ENCODE assay signal across 20 cellular contexts in the genomic region with DNA sequence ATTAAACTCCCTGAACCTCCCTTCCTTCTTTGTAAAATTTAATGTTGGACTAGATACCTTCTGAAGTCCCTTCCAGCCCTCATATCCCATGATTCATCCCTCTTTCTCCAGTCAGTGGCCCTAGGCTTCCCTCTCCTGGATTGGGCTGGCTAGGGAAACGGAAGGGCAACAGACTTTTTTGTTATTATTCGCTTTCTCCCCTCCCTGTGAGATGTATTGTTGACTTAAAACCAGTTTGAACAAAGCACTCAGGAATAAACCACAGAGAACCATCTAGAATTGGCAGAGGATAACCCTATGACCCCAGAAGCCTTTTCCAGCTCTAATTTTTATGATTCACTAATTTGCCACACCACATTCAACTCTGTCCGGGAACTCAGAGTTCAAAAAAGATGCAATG.
DNase-seq lines count a peak whose midpoint lies in the region; TF ChIP-seq lines count a peak whose summit lies in the region.
"Had no signal": no experiment of that assay in that cellular context is flagged by ENCODE, and none has a peak within 500 bp of the region (broad histone marks: within the 10 kb centered on the region; RNA-seq: fewer than 3 reads in every experiment).

No MANE protein-coding gene starts in this region.

- 0 out of 2 replicates have a peak, but pooled peaks have one; percentile 6 for TF ChIP-seq CTCF in BJ (IDR thresholded peaks at IDR 0.05; ENCODE audit: insufficient read depth, low read depth, low read length)
- peak; percentile 35 for TF ChIP-seq CTCF in chondrocyte (IDR thresholded peaks at IDR 0.05)
- no peak for TF ChIP-seq CTCF in MM.1S (IDR thresholded peaks at IDR 0.05; ENCODE audit: low read length)

- POLR2A ChIA-PET in BJ (lab: Charles Lee) = interaction anchor here (0.6 kb wide), 1 partner anchor 86 kb away, joined by 3 read pairs; no protein-coding TSS in a partner anchor

- CTCF ChIA-PET in BJ (lab: Yijun Ruan, JAX) = interaction anchor here (0.6 to 1.5 kb wide), 2 partner anchors 97 to 140 kb away, joined by 3 to 4 read pairs; no protein-coding TSS in a partner anchor

- H3K27me3 Mint-ChIP-seq in chondrocyte (ENCODE audit: low read depth) = no peaks in the 10 kb centered on the region

- H3K9me3 ChIP-seq in MM.1S (replicated peaks; ENCODE audit: insufficient read depth, low read length) = no peaks in the 10 kb centered on the region
- H3K9me3 ChIP-seq: gastroesophageal sphincter, pancreas had no signal

- H3K4me1 Mint-ChIP-seq in chondrocyte (ENCODE audit: low read depth) = peaks cover 19% of the 10 kb centered on the region

- H4K20me1 ChIP-seq in MM.1S (ENCODE audit: insufficient read depth, low read length) = no peaks in the 10 kb centered on the region

- H3K36me3 ChIP-seq in BJ (ENCODE audit: control insufficient read depth, insufficient read depth, low read length) (no peaks in the 10 kb centered on the region), mesendoderm (ENCODE audit: control insufficient read depth, insufficient read depth, low read length) (no peaks in the 10 kb centered on the region), MM.1S (replicated peaks; ENCODE audit: insufficient read depth, low read length) (no peaks in the 10 kb centered on the region)
- H3K36me3 ChIP-seq: gastroesophageal sphincter, pancreas had no signal

- no peak overlapping the region for H2AFZ ChIP-seq in MM.1S (ENCODE audit: low read length)

- no peaks in the 10 kb centered on the region for H3K36me3 Mint-ChIP-seq in chondrocyte (ENCODE audit: low read depth)
- H3K36me3 Mint-ChIP-seq: mesothelial cell of epicardium had no signal

- H4K8ac ChIP-seq in mesendoderm (ENCODE audit: low read depth, low read length) = no peak overlapping the region

- no peak overlapping the region for H3K4ac ChIP-seq in mesendoderm (ENCODE audit: low read depth, low read length)

- no peak for DNase-seq in BJ (ENCODE audit: low read depth)
- DNase-seq in HT1080 (ENCODE audit: low read depth) = peak; percentile 48
- DNase-seq in chondrocyte (ENCODE audit: low spot score) = no peak
- DNase-seq in mesendoderm = peak; percentile 16
- DNase-seq in anterior cingulate cortex (lab: John Stamatoyannopoulos, UW) = no peak
- DNase-seq in MM.1S = no peak
- no peak for DNase-seq in NCI-H526 (lab: John Stamatoyannopoulos, UW)
- DNase-seq in Kasumi-1 (lab: John Stamatoyannopoulos, UW) = no peak
- DNase-seq: activated CD4-positive, alpha-beta T cell treated with anti-CD3 and anti-CD28 coated beads, Interleukin-2, amount 50 U/mL, for 1 hour; DMS79; dorsolateral prefrontal cortex; H7; KBM-7; NCI-H187; NCI-H524 treated with DMSO at 0.1 percent for 48 hours; pancreas; stimulated activated CD4-positive, alpha-beta T cell treated with anti-CD3 and anti-CD28 coated beads, Interleukin-12 subunit alpha, Interleukin-12 subunit beta, amount 100 ng/mL, for 4 hours had no signal

- H3K27me3 ChIP-seq in BJ (ENCODE audit: control insufficient read depth, insufficient read depth, low read length) (no peaks in the 10 kb centered on the region), mesendoderm (ENCODE audit: insufficient read depth, low read length, poor library complexity) (no peaks in the 10 kb centered on the region), MM.1S (replicated peaks; ENCODE audit: insufficient read depth, low read length) (no peaks in the 10 kb centered on the region)
- H3K27me3 ChIP-seq: pancreas had no signal

- H3K79me2 ChIP-seq in mesendoderm (ENCODE audit: control insufficient read depth, insufficient read depth, low read length) = no peaks in the 10 kb centered on the region
- no peaks in the 10 kb centered on the region for H3K79me2 ChIP-seq in MM.1S (ENCODE audit: low read length)

- H3K4me3 Mint-ChIP-seq in chondrocyte (ENCODE audit: unreplicated experiment) = no peak overlapping the region
- H3K4me3 Mint-ChIP-seq: mesothelial cell of epicardium; T-helper 2 cell treated with Interferon-gamma antibody and Interleukin-4, amounts not matched to agents 5 μg/mL and 100 μg/mL, for 36 hours had no signal

- H2AK5ac ChIP-seq in mesendoderm (ENCODE audit: low read length) = no peak overlapping the region

- H3K4me3 ChIP-seq in BJ (ENCODE audit: low read depth, low read length) (no peak overlapping the region), mesendoderm (ENCODE audit: low read length) (no peak overlapping the region), MM.1S (ENCODE audit: low read length) (no peak overlapping the region)
- H3K4me3 ChIP-seq: dorsolateral prefrontal cortex, gastroesophageal sphincter, pancreas had no signal

- H2BK15ac ChIP-seq in mesendoderm (replicated peaks; ENCODE audit: low read depth) = no peak overlapping the region

- H3K4me2 ChIP-seq in mesendoderm (ENCODE audit: low read length) = no peak overlapping the region
- no peak overlapping the region for H3K4me2 ChIP-seq in MM.1S (ENCODE audit: low read depth, low read length)

- no peak overlapping the region for H4K5ac ChIP-seq in mesendoderm (ENCODE audit: low read length)

- no peaks in the 10 kb centered on the region; the same call in 1 of the 2 replicates for H3F3A ChIP-seq in MM.1S (ENCODE audit: insufficient read depth, low read length)

- no peak overlapping the region for H3K23ac ChIP-seq in mesendoderm (ENCODE audit: low read length)

- H3K18ac ChIP-seq in mesendoderm (ENCODE audit: low read length) = no peak overlapping the region

- no peak overlapping the region for H3K56ac ChIP-seq in mesendoderm (ENCODE audit: low read length)

- no CpG with 5 or more reads among the region's 3 CpGs for WGBS in mesendoderm (ENCODE audit: extremely low coverage, insufficient coverage, low lambda C conversion rate)

- no peaks in the 10 kb centered on the region for H3K9me2 ChIP-seq in MM.1S (replicated peaks; ENCODE audit: insufficient read depth, low read length)

- no peak overlapping the region for H3K27ac Mint-ChIP-seq in chondrocyte (ENCODE audit: unreplicated experiment)
- H3K27ac Mint-ChIP-seq: mesothelial cell of epicardium; T-helper 2 cell treated with Interferon-gamma antibody and Interleukin-4, amounts not matched to agents 5 μg/mL and 100 μg/mL, for 36 hours had no signal

- H2BK5ac ChIP-seq in mesendoderm (ENCODE audit: low read length) = no peak overlapping the region

- no peaks in the 10 kb centered on the region for H3K79me1 ChIP-seq in mesendoderm (ENCODE audit: low read length)

- H3K27ac ChIP-seq in mesendoderm (ENCODE audit: low read depth, low read length) (no peak overlapping the region), MM.1S (ENCODE audit: low read length) (no peak overlapping the region)
- H3K27ac ChIP-seq: dorsolateral prefrontal cortex, gastroesophageal sphincter, pancreas had no signal

- H3K4me1 ChIP-seq in mesendoderm (ENCODE audit: control insufficient read depth, low read depth, low read length) (peaks cover 3% of the 10 kb centered on the region), MM.1S (ENCODE audit: low read length) (peaks cover 12% of the 10 kb centered on the region)
- H3K4me1 ChIP-seq: gastroesophageal sphincter, pancreas had no signal

- no peaks in the 10 kb centered on the region for H3K9me3 Mint-ChIP-seq in chondrocyte (ENCODE audit: low read depth)
- H3K9me3 Mint-ChIP-seq: mesothelial cell of epicardium had no signal

- no peak overlapping the region for H3K9ac ChIP-seq in mesendoderm (ENCODE audit: low read length)
- no peak overlapping the region for H3K9ac ChIP-seq in MM.1S (ENCODE audit: low read length)

- H2BK120ac ChIP-seq in mesendoderm (ENCODE audit: low read depth, low read length) = no peak overlapping the region

Comparison
In these comparisons a context has a peak if more than half of its experiments do, and no peak if none do; other contexts are left out.
1. DNase-seq: peak in HT1080 (single experiment) and mesendoderm (single experiment); none in BJ (single experiment), chondrocyte (single experiment), anterior cingulate cortex (0 of 58), MM.1S (single experiment), NCI-H526 (0 of 2) and Kasumi-1 (0 of 2).